ENCODE assay signal across 12 cellular contexts in the genomic region with DNA sequence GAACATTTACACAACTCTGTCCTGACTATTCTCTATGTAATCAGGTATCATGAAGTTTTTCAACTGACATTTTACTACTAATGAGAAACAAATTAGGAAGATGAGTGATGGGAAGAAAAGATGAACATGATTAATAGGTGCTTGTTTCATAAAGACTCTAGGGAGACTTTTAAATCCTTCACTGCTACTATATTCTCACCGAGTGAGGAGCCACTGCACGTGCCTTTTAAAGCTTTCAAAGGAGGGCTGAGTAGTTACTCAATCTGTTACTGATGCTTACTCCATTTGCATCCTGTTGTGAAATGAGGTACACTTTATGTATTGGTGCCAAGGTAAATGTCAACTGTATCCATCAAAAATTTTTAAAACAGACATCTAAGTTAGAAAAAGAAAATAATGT. TPM values are rescaled to one million over a fixed set of nuclear protein-coding genes. Genes with fewer than 3 reads are reported as not detected.
DNase-seq lines count a peak whose midpoint lies in the region; ATAC-seq, FAIRE-seq and TF ChIP-seq lines count a peak whose summit lies in the region.
"Had no signal": no experiment of that assay in that cellular context is flagged by ENCODE, and none has a peak within 500 bp of the region (broad histone marks: within the 10 kb centered on the region; RNA-seq: fewer than 3 reads in every experiment).

No MANE protein-coding gene starts in this region.

- H3K36me3 Mint-ChIP-seq in activated CD4-positive, alpha-beta T cell treated with anti-CD3 and anti-CD28 coated beads for 36 hours (ENCODE audit: low read depth): peaks cover 3% of the 10 kb centered on the region
- peaks cover 1% of the 10 kb centered on the region for H3K36me3 Mint-ChIP-seq in osteocyte (ENCODE audit: unreplicated experiment)

- peak; percentile 24 for ATAC-seq in activated CD4-positive, alpha-beta T cell treated with anti-CD3 and anti-CD28 coated beads for 36 hours

- no peak for DNase-seq in activated CD4-positive, alpha-beta T cell treated with anti-CD3 and anti-CD28 coated beads for 36 hours
- no peak for DNase-seq in activated CD4-positive, alpha-beta T cell treated with anti-CD3 and anti-CD28 coated beads, Interleukin-2, amount 50 U/mL, for 48 hours
- DNase-seq in NAMALWA (ENCODE audit: low spot score) (peak; percentile 47), bronchial epithelial cell (ENCODE audit: low read depth) (peak; percentile 59), osteocyte (ENCODE audit: extremely low spot score, unreplicated experiment) (no peak), NCI-H524 treated with DMSO at 0.1 percent for 48 hours (lab: John Stamatoyannopoulos, UW) (no peak), foreskin fibroblast (no peak)
- no peak for DNase-seq in effector CD8-positive, alpha-beta T cell (lab: John Stamatoyannopoulos, UW)
- DNase-seq: KG1, WERI-Rb-1 had no signal

- no peak for FAIRE-seq in bronchial epithelial cell (lab: Jason Lieb, UNC)

- TF ChIP-seq CTCF in bronchial epithelial cell (IDR thresholded peaks at IDR 0.05; ENCODE audit: insufficient read depth, low read length, severe bottlenecking) (no peak), osteocyte (IDR thresholded peaks at IDR 0.05) (no peak), foreskin fibroblast (IDR thresholded peaks at IDR 0.05; ENCODE audit: low read depth, low read length) (no peak)

- POLR2A ChIA-PET in activated CD4-positive, alpha-beta T cell treated with anti-CD3 and anti-CD28 coated beads for 36 hours (lab: Charles Lee): no interaction called here

- H3K4me3 ChIP-seq in bronchial epithelial cell (ENCODE audit: low read depth, low read length) (no peak overlapping the region), foreskin fibroblast (ENCODE audit: low read depth in 1 of 2, low read length in 2 of 2) (no peak overlapping the region)

- H3K27me3 ChIP-seq in bronchial epithelial cell (ENCODE audit: control insufficient read depth, insufficient read depth, low read length): no peaks in the 10 kb centered on the region
- H3K27me3 ChIP-seq: ascending aorta had no signal

- H3K36me3 ChIP-seq in bronchial epithelial cell (ENCODE audit: control insufficient read depth, insufficient read depth, low read length): no peaks in the 10 kb centered on the region
- H3K36me3 ChIP-seq: ascending aorta, WERI-Rb-1 had no signal

- peak overlapping the region; percentile 97 for H3K27ac Mint-ChIP-seq in activated CD4-positive, alpha-beta T cell treated with anti-CD3 and anti-CD28 coated beads for 36 hours
- no peak overlapping the region for H3K27ac Mint-ChIP-seq in osteocyte (ENCODE audit: unreplicated experiment)

- peak overlapping the region; percentile 94 for H3K4me3 Mint-ChIP-seq in activated CD4-positive, alpha-beta T cell treated with anti-CD3 and anti-CD28 coated beads for 36 hours
- peak overlapping the region; percentile 90 for H3K4me3 Mint-ChIP-seq in osteocyte (ENCODE audit: unreplicated experiment)

- peaks cover 34% of the 10 kb centered on the region for H3K4me1 Mint-ChIP-seq in activated CD4-positive, alpha-beta T cell treated with anti-CD3 and anti-CD28 coated beads for 36 hours
- peaks cover 28% of the 10 kb centered on the region for H3K4me1 Mint-ChIP-seq in osteocyte (ENCODE audit: unreplicated experiment)

- CTCF ChIA-PET in activated CD4-positive, alpha-beta T cell treated with anti-CD3 and anti-CD28 coated beads for 36 hours (lab: Charles Lee): no interaction called here

- intact Hi-C loops in activated CD4-positive, alpha-beta T cell treated with anti-CD3 and anti-CD28 coated beads for 36 hours (cut with DNase I, micrococcal nuclease): loop anchor here (2.0 to 5.0 kb wide), 5 partner anchors 86 to 798 kb away; partner anchors contain the start of genes DNAJC1 (in 1 of the 2), MLLT10 (in 1 of the 2) and PIP4K2A (in 1 of the 2)

- H3K27me3 Mint-ChIP-seq in activated CD4-positive, alpha-beta T cell treated with anti-CD3 and anti-CD28 coated beads for 36 hours: peaks cover 3% of the 10 kb centered on the region
- peaks cover 3% of the 10 kb centered on the region for H3K27me3 Mint-ChIP-seq in osteocyte (ENCODE audit: unreplicated experiment)

- no peaks in the 10 kb centered on the region for H3K9me3 Mint-ChIP-seq in activated CD4-positive, alpha-beta T cell treated with anti-CD3 and anti-CD28 coated beads for 36 hours (ENCODE audit: low read depth)
- H3K9me3 Mint-ChIP-seq in osteocyte (ENCODE audit: unreplicated experiment): no peaks in the 10 kb centered on the region

RNA-seq across cellular contexts. Expression of gene COMMD3, which starts 1.3 kb away (rescaled TPM):
- 10 to 100 TPM; 53.8 to 77.1 TPM for total RNA-seq in activated CD4-positive, alpha-beta T cell treated with anti-CD3 and anti-CD28 coated beads for 36 hours
- 32.9 and 37.3 TPM in 2 replicates for total RNA-seq in bronchial epithelial cell
- 69.1 and 69.6 TPM in 2 replicates for total RNA-seq in osteocyte

RNA-seq across cellular contexts. Expression of gene BMI1, which starts 6.0 kb away (rescaled TPM):
- total RNA-seq in activated CD4-positive, alpha-beta T cell treated with anti-CD3 and anti-CD28 coated beads for 36 hours: 10 to 100 TPM; 52.9 to 55.2 TPM
- total RNA-seq in bronchial epithelial cell: 20.4 and 35.5 TPM in 2 replicates
- 41.7 and 48.5 TPM in 2 replicates for total RNA-seq in osteocyte

RNA-seq across cellular contexts. Expression of gene SPAG6, which starts 30.4 kb away (rescaled TPM):
- total RNA-seq in activated CD4-positive, alpha-beta T cell treated with anti-CD3 and anti-CD28 coated beads for 36 hours: under 1 TPM; 0.09 to 0.11 TPM
- total RNA-seq in bronchial epithelial cell: not detected in 2 replicates
- not detected in 2 replicates for total RNA-seq in osteocyte
- total RNA-seq: ascending aorta, lung microvascular endothelial cell had no signal

Comparison
In these comparisons a context has a peak if more than half of its experiments do, and no peak if none do; other contexts are left out.
1. DNase-seq: peak in NAMALWA (single experiment) and bronchial epithelial cell (single experiment); none in activated CD4-positive, alpha-beta T cell treated with anti-CD3 and anti-CD28 coated beads for 36 hours (single experiment), activated CD4-positive, alpha-beta T cell treated with anti-CD3 and anti-CD28 coated beads, Interleukin-2, amount 50 U/mL, for 48 hours (0 of 2), osteocyte (single experiment), NCI-H524 treated with DMSO at 0.1 percent for 48 hours (single experiment), effector CD8-positive, alpha-beta T cell (single experiment) and foreskin fibroblast (0 of 2).